ENCODE assay signal across 9 cellular contexts in genomic region chr16:58500329-58501241, GRCh38. TPM values are rescaled to one million over a fixed set of nuclear protein-coding genes. Genes with fewer than 3 reads are reported as not detected.
DNase-seq lines count a peak whose midpoint lies in the region; ATAC-seq and TF ChIP-seq lines count a peak whose summit lies in the region.
"Had no signal": no experiment of that assay in that cellular context is flagged by ENCODE, and none has a peak within 500 bp of the region (broad histone marks: within the 10 kb centered on the region; RNA-seq: fewer than 3 reads in every experiment).

No MANE protein-coding gene starts in this region.

- POLR2A ChIA-PET in activated B cell treated with CpG ODN at 0.5 μM for 24 hours (lab: Charles Lee): no interaction called here

- H3K27ac Mint-ChIP-seq in activated B cell treated with CpG ODN at 0.5 μM for 24 hours (no peak overlapping the region), glutamatergic neuron (ENCODE audit: unreplicated experiment) (peak overlapping the region; percentile 94)

- DNase-seq in NCI-H2171 treated with DMSO at 0.1 percent for 48 hours (lab: John Stamatoyannopoulos, UW) (peak; percentile 73), NCI-H2171 (lab: John Stamatoyannopoulos, UW) (no peak), activated B cell treated with CpG ODN at 0.5 μM for 24 hours (peak; percentile 31), glutamatergic neuron (peak; percentile 48), retina (peak; percentile 76), left lobe of liver (ENCODE audit: low spot score) (no peak)
- DNase-seq: DND-41 had no signal

- intact Hi-C loops in activated B cell treated with CpG ODN at 0.5 μM for 24 hours (cut with micrococcal nuclease): no loop called here

- H3K36me3 Mint-ChIP-seq in activated B cell treated with CpG ODN at 0.5 μM for 24 hours (ENCODE audit: low read depth): no peaks in the 10 kb centered on the region
- H3K36me3 Mint-ChIP-seq in glutamatergic neuron (ENCODE audit: unreplicated experiment): no peaks in the 10 kb centered on the region

- H3K9me3 Mint-ChIP-seq in activated B cell treated with CpG ODN at 0.5 μM for 24 hours (no peaks in the 10 kb centered on the region), glutamatergic neuron (ENCODE audit: unreplicated experiment) (peaks cover 14% of the 10 kb centered on the region)

- H3K4me1 Mint-ChIP-seq in activated B cell treated with CpG ODN at 0.5 μM for 24 hours (peaks cover 26% of the 10 kb centered on the region), glutamatergic neuron (ENCODE audit: low read depth, unreplicated experiment) (peaks cover 18% of the 10 kb centered on the region)

- H3K4me3 Mint-ChIP-seq in activated B cell treated with CpG ODN at 0.5 μM for 24 hours (peak overlapping the region; percentile 81), glutamatergic neuron (ENCODE audit: unreplicated experiment) (peak overlapping the region; percentile 99)

- H3K27me3 Mint-ChIP-seq in activated B cell treated with CpG ODN at 0.5 μM for 24 hours: peaks cover 14% of the 10 kb centered on the region
- H3K27me3 Mint-ChIP-seq in glutamatergic neuron (ENCODE audit: unreplicated experiment): peaks cover 13% of the 10 kb centered on the region

- peak; percentile 9 for ATAC-seq in activated B cell treated with CpG ODN at 0.5 μM for 24 hours (ENCODE audit: low read depth)
- ATAC-seq in HG03432 (IDR thresholded peaks at IDR 0.05; ENCODE audit: unreplicated experiment): no peak
- ATAC-seq in HG02798 (IDR thresholded peaks at IDR 0.05; ENCODE audit: poor library complexity, unreplicated experiment): no peak
- no peak for ATAC-seq in left lobe of liver

- TF ChIP-seq CTCF in activated B cell treated with CpG ODN at 0.5 μM for 24 hours (IDR thresholded peaks at IDR 0.05) (no peak), glutamatergic neuron (IDR thresholded peaks at IDR 0.05; ENCODE audit: partially characterized antibody, unreplicated experiment) (no peak)

- CTCF ChIA-PET in activated B cell treated with CpG ODN at 0.5 μM for 24 hours (lab: Charles Lee): interaction anchor here (1.0 to 1.8 kb wide), 3 partner anchors 12 to 256 kb away, joined by 3 to 5 read pairs (median 3); no protein-coding TSS in a partner anchor

RNA-seq across cellular contexts. Expression of gene NDRG4, which starts 0.6 kb away (rescaled TPM):
- 1.8 and 2.0 TPM in 2 replicates for total RNA-seq in activated B cell treated with CpG ODN at 0.5 μM for 24 hours
- total RNA-seq in glutamatergic neuron (ENCODE audit: unreplicated experiment): 677 TPM
- total RNA-seq in left lobe of liver: 2.4 TPM

RNA-seq across cellular contexts. Expression of gene SETD6, which starts 14.7 kb away (rescaled TPM):
- 25.6 and 31.1 TPM in 2 replicates for total RNA-seq in activated B cell treated with CpG ODN at 0.5 μM for 24 hours
- total RNA-seq in glutamatergic neuron (ENCODE audit: unreplicated experiment): 25.9 TPM
- total RNA-seq in left lobe of liver: 13.5 TPM

Comparison
In these comparisons a context has a peak if more than half of its experiments do, and no peak if none do; other contexts are left out.
1. DNase-seq: peak in NCI-H2171 treated with DMSO at 0.1 percent for 48 hours (single experiment), activated B cell treated with CpG ODN at 0.5 μM for 24 hours (single experiment), glutamatergic neuron (single experiment) and retina (single experiment); none in NCI-H2171 (single experiment) and left lobe of liver (single experiment).
2. RNA of gene NDRG4, which starts 0.6 kb away (total RNA-seq): 677 TPM in glutamatergic neuron (single experiment); 2.4 TPM in left lobe of liver (single experiment) and 1.8 to 2.0 TPM in activated B cell treated with CpG ODN at 0.5 μM for 24 hours; every median in the first group is over 100 times any median in the second.